ENCODE assay signal across 11 cellular contexts in genomic region chr9:89515416-89515815, GRCh38.
"Had no signal": no experiment of that assay in that cellular context is flagged by ENCODE, and none has a peak within 500 bp of the region (broad histone marks: within the 10 kb centered on the region; RNA-seq: fewer than 3 reads in every experiment).

No MANE protein-coding gene starts in this region.

- H3K4me3 ChIP-seq: heart left ventricle had no signal

- H3K9me3 Mint-ChIP-seq: activated CD4-positive, alpha-beta memory T cell treated with anti-CD3 and anti-CD28 coated beads, Interleukin-2, amount 10 ng/mL, durations not matched to agents 7 days and 5 days; activated naive CD4-positive, alpha-beta T cell treated with anti-CD3 and anti-CD28 coated beads for 36 hours; nephron had no signal

- H3K4me3 Mint-ChIP-seq: activated CD4-positive, alpha-beta memory T cell treated with anti-CD3 and anti-CD28 coated beads, Interleukin-2, amount 10 ng/mL, durations not matched to agents 7 days and 5 days; activated naive CD4-positive, alpha-beta T cell treated with anti-CD3 and anti-CD28 coated beads for 36 hours; nephron had no signal

- H3K36me3 ChIP-seq: heart left ventricle had no signal

- H3K9me3 ChIP-seq: heart left ventricle had no signal

- H3K4me1 Mint-ChIP-seq: nephron had no signal

- H3K27ac Mint-ChIP-seq: activated CD4-positive, alpha-beta memory T cell treated with anti-CD3 and anti-CD28 coated beads, Interleukin-2, amount 10 ng/mL, durations not matched to agents 7 days and 5 days; activated naive CD4-positive, alpha-beta T cell treated with anti-CD3 and anti-CD28 coated beads for 36 hours; nephron had no signal

- ATAC-seq: heart left ventricle, left ventricle myocardium superior had no signal

- DNase-seq: activated CD4-positive, alpha-beta memory T cell treated with anti-CD3 and anti-CD28 coated beads, Interleukin-2, amount 10 ng/mL, durations not matched to agents 7 days and 5 days; activated CD8-positive, alpha-beta memory T cell treated with anti-CD3 and anti-CD28 coated beads, Interleukin-2, amount 50 U/mL, for 48 hours; activated naive CD4-positive, alpha-beta T cell treated with anti-CD3 and anti-CD28 coated beads for 36 hours; foreskin melanocyte; heart left ventricle; islet precursor cell; left ventricle myocardium superior; mesenchymal stem cell; stimulated activated CD4-positive, alpha-beta T cell treated with anti-CD3 and anti-CD28 coated beads, Interleukin-4, amount 100 ng/mL, for 1 hour; stimulated activated CD8-positive, alpha-beta memory T cell treated with anti-CD3 and anti-CD28 coated beads, Interleukin-4, amount 100 ng/mL, for 48 hours had no signal

- H3K27me3 Mint-ChIP-seq: activated CD4-positive, alpha-beta memory T cell treated with anti-CD3 and anti-CD28 coated beads, Interleukin-2, amount 10 ng/mL, durations not matched to agents 7 days and 5 days had no signal

- H3K27ac ChIP-seq: heart left ventricle had no signal
